16 cellular contexts compared by ENCODE assay signal in genomic region chr15:81299630-81300273, GRCh38. TPM values are rescaled to one million over a fixed set of nuclear protein-coding genes. Genes with fewer than 3 reads are reported as not detected.
DNase-seq lines count a peak whose midpoint lies in the region; ATAC-seq and TF ChIP-seq lines count a peak whose summit lies in the region.
"Had no signal": no experiment of that assay in that cellular context is flagged by ENCODE, and none has a peak within 500 bp of the region (broad histone marks: within the 10 kb centered on the region; RNA-seq: fewer than 3 reads in every experiment).

No MANE protein-coding gene starts in this region.

- H3K4me3 ChIP-seq in muscle layer of duodenum (ENCODE audit: low read depth in 1 of 2, low read length in 2 of 2) (peak overlapping the region; percentile 24 to 26), vagina (peak overlapping the region in 1 of 2 donors; percentile 17)
- H3K4me3 ChIP-seq: adrenal gland, gastrocnemius medialis, GM23338, smooth muscle cell had no signal

- intact Hi-C loops in vagina (cut with DNase I) = no loop called here

- H3K27me3 Mint-ChIP-seq in stimulated activated naive CD8-positive, alpha-beta T cell treated with anti-CD3 and anti-CD28 coated beads, Interleukin-15, Interleukin-2, amounts not matched to agents 100 ng/mL and 50 ng/mL, for 24 hours = no peaks in the 10 kb centered on the region
- no peaks in the 10 kb centered on the region for H3K27me3 Mint-ChIP-seq in activated CD8-positive, alpha-beta T cell treated with anti-CD3 and anti-CD28 coated beads, Interleukin-2, amount 10 ng/mL, durations not matched to agents 7 days and 5 days (ENCODE audit: low read depth)

- POLR2A ChIA-PET in activated CD8-positive, alpha-beta T cell treated with anti-CD3 and anti-CD28 coated beads, Interleukin-2, amount 10 ng/mL, durations not matched to agents 7 days and 5 days (lab: Charles Lee) = interaction anchor here (0.6 to 5.2 kb wide), 8 partner anchors 8 to 300 kb away, joined by 3 to 72 read pairs (median 7); no protein-coding TSS in a partner anchor

- peak overlapping the region; percentile 98 for H3K27ac Mint-ChIP-seq in stimulated activated naive CD8-positive, alpha-beta T cell treated with anti-CD3 and anti-CD28 coated beads, Interleukin-15, Interleukin-2, amounts not matched to agents 100 ng/mL and 50 ng/mL, for 24 hours
- peak overlapping the region; percentile 93 for H3K27ac Mint-ChIP-seq in activated CD8-positive, alpha-beta T cell treated with anti-CD3 and anti-CD28 coated beads, Interleukin-2, amount 10 ng/mL, durations not matched to agents 7 days and 5 days
- H3K27ac Mint-ChIP-seq: GM23338 had no signal

- no peak for TF ChIP-seq CTCF in vagina (IDR thresholded peaks at IDR 0.05)

- ATAC-seq in stimulated activated naive CD8-positive, alpha-beta T cell treated with anti-CD3 and anti-CD28 coated beads, Interleukin-15, Interleukin-2, amounts not matched to agents 100 U/mL and 50 U/mL, for 24 hours = no peak
- ATAC-seq in activated CD8-positive, alpha-beta T cell treated with anti-CD3 and anti-CD28 coated beads, Interleukin-2, amount 10 ng/mL, durations not matched to agents 7 days and 5 days = no peak
- ATAC-seq in HG03442 (IDR thresholded peaks at IDR 0.05; ENCODE audit: unreplicated experiment) = no peak
- ATAC-seq: gastrocnemius medialis, GM23338, Right ventricle myocardium inferior had no signal

- no peaks in the 10 kb centered on the region for H3K9me3 ChIP-seq in muscle layer of duodenum (ENCODE audit: control insufficient read depth in 1 of 2, low read length in 2 of 2)
- H3K9me3 ChIP-seq in vagina = no peaks in the 10 kb centered on the region
- H3K9me3 ChIP-seq: adrenal gland, gastrocnemius medialis had no signal

- H3K27ac ChIP-seq in muscle layer of duodenum (ENCODE audit: low read length) (peak overlapping the region; percentile 9), vagina (peak overlapping the region; percentile 28)
- H3K27ac ChIP-seq: adrenal gland, gastrocnemius medialis had no signal

- CTCF ChIA-PET in activated CD8-positive, alpha-beta T cell treated with anti-CD3 and anti-CD28 coated beads, Interleukin-2, amount 10 ng/mL, durations not matched to agents 7 days and 5 days (lab: Charles Lee) = interaction anchor here (1.2 to 16.6 kb wide), 7 partner anchors 9 to 34 kb away, joined by 3 to 243 read pairs (median 6); partner anchors contain the start of gene STARD5

- peaks cover 68% of the 10 kb centered on the region for H3K36me3 Mint-ChIP-seq in stimulated activated naive CD8-positive, alpha-beta T cell treated with anti-CD3 and anti-CD28 coated beads, Interleukin-15, Interleukin-2, amounts not matched to agents 100 ng/mL and 50 ng/mL, for 24 hours (ENCODE audit: low read depth)
- H3K36me3 Mint-ChIP-seq in activated CD8-positive, alpha-beta T cell treated with anti-CD3 and anti-CD28 coated beads, Interleukin-2, amount 10 ng/mL, durations not matched to agents 7 days and 5 days (ENCODE audit: low read depth) = peaks cover 88% of the 10 kb centered on the region

- no peaks in the 10 kb centered on the region for H3K27me3 ChIP-seq in muscle layer of duodenum (ENCODE audit: low read depth, low read length)
- H3K27me3 ChIP-seq in vagina = no peaks in the 10 kb centered on the region
- H3K27me3 ChIP-seq: gastrocnemius medialis had no signal

- peaks cover 8 to 18% of the 10 kb centered on the region in 2 donors for H3K4me1 ChIP-seq in muscle layer of duodenum (ENCODE audit: control insufficient read depth in 1 of 2, insufficient read depth in 2 of 2, low read length in 2 of 2)
- peaks cover 53% of the 10 kb centered on the region for H3K4me1 ChIP-seq in vagina

- no peak for DNase-seq in stimulated activated naive CD8-positive, alpha-beta T cell treated with anti-CD3 and anti-CD28 coated beads, Interleukin-15, Interleukin-2, amounts not matched to agents 100 U/mL and 50 U/mL, for 24 hours
- DNase-seq in activated CD8-positive, alpha-beta T cell treated with anti-CD3 and anti-CD28 coated beads, Interleukin-2, amount 10 ng/mL, durations not matched to agents 7 days and 5 days = no peak
- DNase-seq in vagina (ENCODE audit: extremely low spot score in 2 of 2) (no peak), NCI-H345 treated with DMSO at 0.1 percent for 48 hours (lab: John Stamatoyannopoulos, UW; ENCODE audit: unreplicated experiment) (no peak), HuH-7.5 (ENCODE audit: low spot score) (no peak)
- DNase-seq: adrenal gland, AML-193, gastrocnemius medialis, NCI-H1105, NCI-H510A had no signal

- no peaks in the 10 kb centered on the region for H3K9me3 Mint-ChIP-seq in stimulated activated naive CD8-positive, alpha-beta T cell treated with anti-CD3 and anti-CD28 coated beads, Interleukin-15, Interleukin-2, amounts not matched to agents 100 ng/mL and 50 ng/mL, for 24 hours
- no peaks in the 10 kb centered on the region for H3K9me3 Mint-ChIP-seq in activated CD8-positive, alpha-beta T cell treated with anti-CD3 and anti-CD28 coated beads, Interleukin-2, amount 10 ng/mL, durations not matched to agents 7 days and 5 days (ENCODE audit: insufficient read depth)
- H3K9me3 Mint-ChIP-seq: GM23338 had no signal

- no peak for TF ChIP-seq POLR2A in vagina (IDR thresholded peaks at IDR 0.05)

- H3K4me1 Mint-ChIP-seq in stimulated activated naive CD8-positive, alpha-beta T cell treated with anti-CD3 and anti-CD28 coated beads, Interleukin-15, Interleukin-2, amounts not matched to agents 100 ng/mL and 50 ng/mL, for 24 hours (ENCODE audit: low read depth) = peaks cover 92% of the 10 kb centered on the region
- H3K4me1 Mint-ChIP-seq in activated CD8-positive, alpha-beta T cell treated with anti-CD3 and anti-CD28 coated beads, Interleukin-2, amount 10 ng/mL, durations not matched to agents 7 days and 5 days (ENCODE audit: low read depth) = peaks cover 53% of the 10 kb centered on the region

- H3K36me3 ChIP-seq in muscle layer of duodenum (ENCODE audit: control insufficient read depth in 1 of 2, insufficient read depth in 2 of 2, low read length in 2 of 2) (peaks cover 6 to 7% of the 10 kb centered on the region in 2 donors), vagina (peaks cover 0 to 26% of the 10 kb centered on the region in 2 donors)
- H3K36me3 ChIP-seq: adrenal gland, gastrocnemius medialis had no signal

- H3K4me3 Mint-ChIP-seq in stimulated activated naive CD8-positive, alpha-beta T cell treated with anti-CD3 and anti-CD28 coated beads, Interleukin-15, Interleukin-2, amounts not matched to agents 100 ng/mL and 50 ng/mL, for 24 hours = peak overlapping the region; percentile 99
- H3K4me3 Mint-ChIP-seq in activated CD8-positive, alpha-beta T cell treated with anti-CD3 and anti-CD28 coated beads, Interleukin-2, amount 10 ng/mL, durations not matched to agents 7 days and 5 days = peak overlapping the region; percentile 99
- H3K4me3 Mint-ChIP-seq: GM23338 had no signal

RNA-seq across cellular contexts. Expression of gene STARD5, which starts 24.2 kb away (rescaled TPM):
- 1 to 10 TPM; 4.9 to 5.3 TPM for total RNA-seq in activated CD8-positive, alpha-beta T cell treated with anti-CD3 and anti-CD28 coated beads, Interleukin-2, amount 10 ng/mL, durations not matched to agents 7 days and 5 days
- 28.0 TPM for total RNA-seq in vagina
